ENCODE assay signal across 1 cellular context in genomic region chr17:80082403-80083135, GRCh38.
TF ChIP-seq lines count a peak whose summit lies in the region.

No MANE protein-coding gene starts in this region.

TF ChIP-seq in SK-N-SH treated with all-trans-retinoic acid at 6 μM for 48 hours, 23 proteins besides CTCF, POLR2A, EP300 and RAD21 (continued from another document):
- TF ChIP-seq ZFP30 (CRISPR knock-in tag; IDR thresholded peaks at IDR 0.05) (no peak), RARB (CRISPR knock-in tag; IDR thresholded peaks at IDR 0.05) (no peak), ZFP3 (CRISPR knock-in tag; IDR thresholded peaks at IDR 0.05) (no peak)
